1 cellular context compared by ENCODE assay signal in the genomic region with DNA sequence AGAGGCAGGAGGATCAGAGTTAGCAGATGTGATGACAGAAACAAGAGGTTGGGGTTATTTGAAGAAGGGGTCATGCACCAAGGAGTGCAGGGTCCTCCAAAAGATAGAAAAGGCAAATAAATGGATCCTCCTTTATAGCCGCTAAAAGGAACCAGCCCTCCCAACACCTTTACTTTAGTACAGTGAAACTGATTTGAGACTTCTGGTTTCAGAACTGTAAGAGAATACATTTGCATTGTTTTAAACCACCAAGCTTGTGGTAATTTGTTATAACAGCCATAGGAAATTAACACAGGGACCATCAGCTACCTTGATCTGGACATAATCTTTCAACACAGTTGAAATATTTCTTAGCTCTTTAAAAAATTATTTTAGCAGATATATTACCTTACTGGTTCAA.
TF ChIP-seq lines count a peak whose summit lies in the region.

No MANE protein-coding gene starts in this region.

TF ChIP-seq in GM23338, 12 proteins besides CTCF, POLR2A, EP300 and RAD21:
- TF ChIP-seq, protein P1, sequence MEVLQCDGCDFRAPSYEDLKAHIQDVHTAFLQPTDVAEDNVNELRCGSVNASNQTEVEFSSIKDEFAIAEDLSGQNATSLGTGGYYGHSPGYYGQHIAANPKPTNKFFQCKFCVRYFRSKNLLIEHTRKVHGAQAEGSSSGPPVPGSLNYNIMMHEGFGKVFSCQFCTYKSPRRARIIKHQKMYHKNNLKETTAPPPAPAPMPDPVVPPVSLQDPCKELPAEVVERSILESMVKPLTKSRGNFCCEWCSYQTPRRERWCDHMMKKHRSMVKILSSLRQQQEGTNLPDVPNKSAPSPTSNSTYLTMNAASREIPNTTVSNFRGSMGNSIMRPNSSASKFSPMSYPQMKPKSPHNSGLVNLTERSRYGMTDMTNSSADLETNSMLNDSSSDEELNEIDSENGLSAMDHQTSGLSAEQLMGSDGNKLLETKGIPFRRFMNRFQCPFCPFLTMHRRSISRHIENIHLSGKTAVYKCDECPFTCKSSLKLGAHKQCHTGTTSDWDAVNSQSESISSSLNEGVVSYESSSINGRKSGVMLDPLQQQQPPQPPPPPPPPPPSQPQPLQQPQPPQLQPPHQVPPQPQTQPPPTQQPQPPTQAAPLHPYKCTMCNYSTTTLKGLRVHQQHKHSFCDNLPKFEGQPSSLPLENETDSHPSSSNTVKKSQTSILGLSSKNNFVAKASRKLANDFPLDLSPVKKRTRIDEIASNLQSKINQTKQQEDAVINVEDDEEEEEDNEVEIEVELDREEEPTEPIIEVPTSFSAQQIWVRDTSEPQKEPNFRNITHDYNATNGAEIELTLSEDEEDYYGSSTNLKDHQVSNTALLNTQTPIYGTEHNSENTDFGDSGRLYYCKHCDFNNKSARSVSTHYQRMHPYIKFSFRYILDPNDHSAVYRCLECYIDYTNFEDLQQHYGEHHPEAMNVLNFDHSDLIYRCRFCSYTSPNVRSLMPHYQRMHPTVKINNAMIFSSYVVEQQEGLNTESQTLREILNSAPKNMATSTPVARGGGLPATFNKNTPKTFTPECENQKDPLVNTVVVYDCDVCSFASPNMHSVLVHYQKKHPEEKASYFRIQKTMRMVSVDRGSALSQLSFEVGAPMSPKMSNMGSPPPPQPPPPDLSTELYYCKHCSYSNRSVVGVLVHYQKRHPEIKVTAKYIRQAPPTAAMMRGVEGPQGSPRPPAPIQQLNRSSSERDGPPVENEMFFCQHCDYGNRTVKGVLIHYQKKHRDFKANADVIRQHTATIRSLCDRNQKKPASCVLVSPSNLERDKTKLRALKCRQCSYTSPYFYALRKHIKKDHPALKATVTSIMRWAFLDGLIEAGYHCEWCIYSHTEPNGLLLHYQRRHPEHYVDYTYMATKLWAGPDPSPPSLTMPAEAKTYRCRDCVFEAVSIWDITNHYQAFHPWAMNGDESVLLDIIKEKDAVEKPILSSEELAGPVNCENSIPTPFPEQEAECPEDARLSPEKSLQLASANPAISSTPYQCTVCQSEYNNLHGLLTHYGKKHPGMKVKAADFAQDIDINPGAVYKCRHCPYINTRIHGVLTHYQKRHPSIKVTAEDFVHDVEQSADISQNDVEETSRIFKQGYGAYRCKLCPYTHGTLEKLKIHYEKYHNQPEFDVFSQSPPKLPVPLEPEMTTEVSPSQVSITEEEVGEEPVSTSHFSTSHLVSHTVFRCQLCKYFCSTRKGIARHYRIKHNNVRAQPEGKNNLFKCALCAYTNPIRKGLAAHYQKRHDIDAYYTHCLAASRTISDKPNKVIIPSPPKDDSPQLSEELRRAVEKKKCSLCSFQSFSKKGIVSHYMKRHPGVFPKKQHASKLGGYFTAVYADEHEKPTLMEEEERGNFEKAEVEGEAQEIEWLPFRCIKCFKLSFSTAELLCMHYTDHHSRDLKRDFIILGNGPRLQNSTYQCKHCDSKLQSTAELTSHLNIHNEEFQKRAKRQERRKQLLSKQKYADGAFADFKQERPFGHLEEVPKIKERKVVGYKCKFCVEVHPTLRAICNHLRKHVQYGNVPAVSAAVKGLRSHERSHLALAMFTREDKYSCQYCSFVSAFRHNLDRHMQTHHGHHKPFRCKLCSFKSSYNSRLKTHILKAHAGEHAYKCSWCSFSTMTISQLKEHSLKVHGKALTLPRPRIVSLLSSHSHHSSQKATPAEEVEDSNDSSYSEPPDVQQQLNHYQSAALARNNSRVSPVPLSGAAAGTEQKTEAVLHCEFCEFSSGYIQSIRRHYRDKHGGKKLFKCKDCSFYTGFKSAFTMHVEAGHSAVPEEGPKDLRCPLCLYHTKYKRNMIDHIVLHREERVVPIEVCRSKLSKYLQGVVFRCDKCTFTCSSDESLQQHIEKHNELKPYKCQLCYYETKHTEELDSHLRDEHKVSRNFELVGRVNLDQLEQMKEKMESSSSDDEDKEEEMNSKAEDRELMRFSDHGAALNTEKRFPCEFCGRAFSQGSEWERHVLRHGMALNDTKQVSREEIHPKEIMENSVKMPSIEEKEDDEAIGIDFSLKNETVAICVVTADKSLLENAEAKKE (CRISPR knock-in tag; IDR thresholded peaks at IDR 0.05), result no peak
- TF ChIP-seq ZNF114 (CRISPR knock-in tag; IDR thresholded peaks at IDR 0.05), result no peak
- no peak for TF ChIP-seq POLR2AphosphoS5 (IDR thresholded peaks at IDR 0.05; ENCODE audit: low read depth)
- no peak for TF ChIP-seq EZH2phosphoT487 (IDR thresholded peaks at IDR 0.05; ENCODE audit: unreplicated experiment)
- no peak for TF ChIP-seq NANOG (IDR thresholded peaks at IDR 0.05; ENCODE audit: borderline replicate concordance)
- TF ChIP-seq, protein P2, sequence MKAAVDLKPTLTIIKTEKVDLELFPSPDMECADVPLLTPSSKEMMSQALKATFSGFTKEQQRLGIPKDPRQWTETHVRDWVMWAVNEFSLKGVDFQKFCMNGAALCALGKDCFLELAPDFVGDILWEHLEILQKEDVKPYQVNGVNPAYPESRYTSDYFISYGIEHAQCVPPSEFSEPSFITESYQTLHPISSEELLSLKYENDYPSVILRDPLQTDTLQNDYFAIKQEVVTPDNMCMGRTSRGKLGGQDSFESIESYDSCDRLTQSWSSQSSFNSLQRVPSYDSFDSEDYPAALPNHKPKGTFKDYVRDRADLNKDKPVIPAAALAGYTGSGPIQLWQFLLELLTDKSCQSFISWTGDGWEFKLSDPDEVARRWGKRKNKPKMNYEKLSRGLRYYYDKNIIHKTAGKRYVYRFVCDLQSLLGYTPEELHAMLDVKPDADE (IDR thresholded peaks at IDR 0.05), result no peak
- TF ChIP-seq, protein P3, sequence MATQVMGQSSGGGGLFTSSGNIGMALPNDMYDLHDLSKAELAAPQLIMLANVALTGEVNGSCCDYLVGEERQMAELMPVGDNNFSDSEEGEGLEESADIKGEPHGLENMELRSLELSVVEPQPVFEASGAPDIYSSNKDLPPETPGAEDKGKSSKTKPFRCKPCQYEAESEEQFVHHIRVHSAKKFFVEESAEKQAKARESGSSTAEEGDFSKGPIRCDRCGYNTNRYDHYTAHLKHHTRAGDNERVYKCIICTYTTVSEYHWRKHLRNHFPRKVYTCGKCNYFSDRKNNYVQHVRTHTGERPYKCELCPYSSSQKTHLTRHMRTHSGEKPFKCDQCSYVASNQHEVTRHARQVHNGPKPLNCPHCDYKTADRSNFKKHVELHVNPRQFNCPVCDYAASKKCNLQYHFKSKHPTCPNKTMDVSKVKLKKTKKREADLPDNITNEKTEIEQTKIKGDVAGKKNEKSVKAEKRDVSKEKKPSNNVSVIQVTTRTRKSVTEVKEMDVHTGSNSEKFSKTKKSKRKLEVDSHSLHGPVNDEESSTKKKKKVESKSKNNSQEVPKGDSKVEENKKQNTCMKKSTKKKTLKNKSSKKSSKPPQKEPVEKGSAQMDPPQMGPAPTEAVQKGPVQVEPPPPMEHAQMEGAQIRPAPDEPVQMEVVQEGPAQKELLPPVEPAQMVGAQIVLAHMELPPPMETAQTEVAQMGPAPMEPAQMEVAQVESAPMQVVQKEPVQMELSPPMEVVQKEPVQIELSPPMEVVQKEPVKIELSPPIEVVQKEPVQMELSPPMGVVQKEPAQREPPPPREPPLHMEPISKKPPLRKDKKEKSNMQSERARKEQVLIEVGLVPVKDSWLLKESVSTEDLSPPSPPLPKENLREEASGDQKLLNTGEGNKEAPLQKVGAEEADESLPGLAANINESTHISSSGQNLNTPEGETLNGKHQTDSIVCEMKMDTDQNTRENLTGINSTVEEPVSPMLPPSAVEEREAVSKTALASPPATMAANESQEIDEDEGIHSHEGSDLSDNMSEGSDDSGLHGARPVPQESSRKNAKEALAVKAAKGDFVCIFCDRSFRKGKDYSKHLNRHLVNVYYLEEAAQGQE (IDR thresholded peaks at IDR 0.05; ENCODE audit: unreplicated experiment), result no peak
- no peak for TF ChIP-seq ZNF331 (CRISPR knock-in tag; IDR thresholded peaks at IDR 0.05; ENCODE audit: low read depth)
- TF ChIP-seq CREB1 (CRISPR knock-in tag; IDR thresholded peaks at IDR 0.05; ENCODE audit: low read depth), result no peak
- no peak for TF ChIP-seq EZH2 (IDR thresholded peaks at IDR 0.05; ENCODE audit: low read depth, unreplicated experiment)
- no peak for TF ChIP-seq JUNB (IDR thresholded peaks at IDR 0.05; ENCODE audit: unreplicated experiment)
- TF ChIP-seq STAT1 (IDR thresholded peaks at IDR 0.05; ENCODE audit: unreplicated experiment), result no peak
